ENCODE assay signal across 8 cellular contexts in the genomic region with DNA sequence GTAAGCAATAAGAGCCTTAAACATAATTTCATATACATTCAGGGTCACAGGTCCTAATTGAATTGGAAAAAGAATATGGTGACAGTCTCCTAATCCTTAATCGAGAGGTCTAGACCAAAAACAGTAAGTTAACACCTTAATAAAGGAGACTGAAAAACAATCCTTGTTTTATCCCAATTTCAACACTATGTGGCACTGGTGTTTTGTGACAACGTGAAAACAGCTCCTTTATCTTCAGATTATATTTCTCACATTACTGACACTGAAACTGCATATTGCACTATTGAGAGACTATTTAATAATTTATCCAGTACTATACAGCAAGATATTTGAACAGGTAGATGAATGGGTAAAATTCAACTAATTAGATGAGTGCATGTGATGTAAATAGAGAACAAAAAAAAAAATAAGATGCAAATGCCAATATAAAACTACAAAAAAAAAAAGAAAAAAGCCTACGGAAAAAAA. TPM values are rescaled to one million over a fixed set of nuclear protein-coding genes. Genes with fewer than 3 reads are reported as not detected.
DNase-seq lines count a peak whose midpoint lies in the region; ATAC-seq and TF ChIP-seq lines count a peak whose summit lies in the region.

No MANE protein-coding gene starts in this region.

- ATAC-seq in GM18505 (IDR thresholded peaks at IDR 0.05; ENCODE audit: unreplicated experiment): no peak
- no peak for ATAC-seq in HG03039 (IDR thresholded peaks at IDR 0.05; ENCODE audit: unreplicated experiment)

- TF ChIP-seq CTCF in MCF 10A (IDR thresholded peaks at IDR 0.05; ENCODE audit: unreplicated experiment) (peak; percentile 86), liver (IDR thresholded peaks at IDR 0.05; ENCODE audit: low read depth, low read length, missing input control) (peak; percentile 59)

- TF ChIP-seq POLR2A in GM18505 (IDR thresholded peaks at IDR 0.05; ENCODE audit: borderline replicate concordance, extremely low read depth, insufficient read depth, insufficient read length): no peak

- H3K36me3 Mint-ChIP-seq in MCF 10A (ENCODE audit: insufficient read depth, unreplicated experiment): peaks cover 54% of the 10 kb centered on the region

- no peak overlapping the region for H3K27ac Mint-ChIP-seq in MCF 10A (ENCODE audit: low read depth, unreplicated experiment)

- peak; percentile 90 to 94 for TF ChIP-seq RAD21 in liver (IDR thresholded peaks at IDR 0.05)

- no peak overlapping the region for H3K27ac ChIP-seq in liver (ENCODE audit: low read depth in 1 of 2, low read length in 2 of 2)

- no peak overlapping the region for H3K4me3 Mint-ChIP-seq in MCF 10A (ENCODE audit: unreplicated experiment)

- no TSS peak for BruUV-seq in MCF 10A (replicated peaks; lab: Mats Ljungman, UMichigan)

- peaks cover 7% of the 10 kb centered on the region for H3K9me3 Mint-ChIP-seq in MCF 10A (ENCODE audit: unreplicated experiment)

- H3K9ac ChIP-seq in liver (ENCODE audit: low read depth in 1 of 2, low read length in 2 of 2): no peak overlapping the region

- no peaks in the 10 kb centered on the region for H3K27me3 ChIP-seq in liver (ENCODE audit: control insufficient read depth in 4 of 4, insufficient read depth in 4 of 4, low read length in 3 of 4)

- peaks cover 28% of the 10 kb centered on the region for H3K4me1 Mint-ChIP-seq in MCF 10A (ENCODE audit: insufficient read depth, unreplicated experiment)

- DNase-seq in SIG-M5 treated with dmso at 0.1 percent for 504 hours (lab: John Stamatoyannopoulos, UW; ENCODE audit: unreplicated experiment): peak; percentile 22
- DNase-seq in SIG-M5 (lab: John Stamatoyannopoulos, UW): no peak
- DNase-seq in NCI-H1694 treated with DMSO at 0.1 percent for 48 hours (lab: John Stamatoyannopoulos, UW): peak; percentile 25
- DNase-seq in MCF 10A (ENCODE audit: unreplicated experiment): peak; percentile 74
- no peak for DNase-seq in cortex of kidney (lab: John Stamatoyannopoulos, UW)

- H3K36me3 ChIP-seq in liver (ENCODE audit: control insufficient read depth in 4 of 4, insufficient read depth in 3 of 4, low read depth in 1 of 4, low read length in 3 of 4): peaks cover 4 to 18% (median 15%) of the 10 kb centered on the region in 4 donors

- intact Hi-C loops in MCF 10A (cut with micrococcal nuclease): loop anchor here (1.0 to 10.0 kb wide), 8 partner anchors 35 to 519 kb away; a partner anchor contains a TSS

- no peak overlapping the region for H3K4me3 ChIP-seq in liver (ENCODE audit: low read depth in 1 of 3, low read length in 3 of 3)

- peaks cover 0 to 15% (median 12%) of the 10 kb centered on the region in 4 donors for H3K4me1 ChIP-seq in liver (ENCODE audit: control insufficient read depth in 4 of 4, insufficient read depth in 4 of 4, low read length in 3 of 4)

- H3K27me3 Mint-ChIP-seq in MCF 10A (ENCODE audit: insufficient read depth, unreplicated experiment): no peaks in the 10 kb centered on the region

- WGBS in liver: 35% methylated on average over 3 of the region's 3 CpGs

- POLR2A ChIA-PET in MCF 10A (lab: Yijun Ruan, JAX): interaction anchor here (0.8 to 14.0 kb wide), 20 partner anchors 9 to 304 kb away, joined by 3 to 176 read pairs (median 6); a partner anchor contains a TSS

- CTCF ChIA-PET in MCF 10A (lab: Yijun Ruan, JAX): interaction anchor here (0.5 to 3.6 kb wide), 50 partner anchors 9 to 688 kb away, joined by 3 to 36 read pairs (median 5); a partner anchor contains a TSS

- H3K9me3 ChIP-seq in liver (ENCODE audit: control insufficient read depth in 4 of 4, low read length in 3 of 4): no peaks in the 10 kb centered on the region

TF ChIP-seq in liver, 16 proteins besides CTCF, POLR2A, EP300 and RAD21:
- TF ChIP-seq FOXA2 (IDR thresholded peaks at IDR 0.05) (no peak), HNF4A (conservative IDR thresholded peaks at IDR 0.05) (no peak), NR2F2 (IDR thresholded peaks at IDR 0.05) (no peak), TAF1 (conservative IDR thresholded peaks at IDR 0.05) (no peak), RXRA (IDR thresholded peaks at IDR 0.05) (no peak), GABPA (IDR thresholded peaks at IDR 0.05 in 1 of 2, conservative IDR thresholded peaks at IDR 0.05 in 1 of 2) (no peak), HNF4G (IDR thresholded peaks at IDR 0.05) (no peak), EGR1 (IDR thresholded peaks at IDR 0.05; ENCODE audit: low read depth in 2 of 2) (no peak), FOXA1 (IDR thresholded peaks at IDR 0.05) (no peak), JUND (IDR thresholded peaks at IDR 0.05) (no peak), SP1 (IDR thresholded peaks at IDR 0.05) (no peak), YY1 (IDR thresholded peaks at IDR 0.05) (no peak)
- TF ChIP-seq, protein P1, sequence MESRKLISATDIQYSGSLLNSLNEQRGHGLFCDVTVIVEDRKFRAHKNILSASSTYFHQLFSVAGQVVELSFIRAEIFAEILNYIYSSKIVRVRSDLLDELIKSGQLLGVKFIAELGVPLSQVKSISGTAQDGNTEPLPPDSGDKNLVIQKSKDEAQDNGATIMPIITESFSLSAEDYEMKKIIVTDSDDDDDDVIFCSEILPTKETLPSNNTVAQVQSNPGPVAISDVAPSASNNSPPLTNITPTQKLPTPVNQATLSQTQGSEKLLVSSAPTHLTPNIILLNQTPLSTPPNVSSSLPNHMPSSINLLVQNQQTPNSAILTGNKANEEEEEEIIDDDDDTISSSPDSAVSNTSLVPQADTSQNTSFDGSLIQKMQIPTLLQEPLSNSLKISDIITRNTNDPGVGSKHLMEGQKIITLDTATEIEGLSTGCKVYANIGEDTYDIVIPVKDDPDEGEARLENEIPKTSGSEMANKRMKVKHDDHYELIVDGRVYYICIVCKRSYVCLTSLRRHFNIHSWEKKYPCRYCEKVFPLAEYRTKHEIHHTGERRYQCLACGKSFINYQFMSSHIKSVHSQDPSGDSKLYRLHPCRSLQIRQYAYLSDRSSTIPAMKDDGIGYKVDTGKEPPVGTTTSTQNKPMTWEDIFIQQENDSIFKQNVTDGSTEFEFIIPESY (IDR thresholded peaks at IDR 0.05): no peak
- TF ChIP-seq, protein P2, sequence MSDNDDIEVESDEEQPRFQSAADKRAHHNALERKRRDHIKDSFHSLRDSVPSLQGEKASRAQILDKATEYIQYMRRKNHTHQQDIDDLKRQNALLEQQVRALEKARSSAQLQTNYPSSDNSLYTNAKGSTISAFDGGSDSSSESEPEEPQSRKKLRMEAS (IDR thresholded peaks at IDR 0.05): no peak
- TF ChIP-seq, protein P3, sequence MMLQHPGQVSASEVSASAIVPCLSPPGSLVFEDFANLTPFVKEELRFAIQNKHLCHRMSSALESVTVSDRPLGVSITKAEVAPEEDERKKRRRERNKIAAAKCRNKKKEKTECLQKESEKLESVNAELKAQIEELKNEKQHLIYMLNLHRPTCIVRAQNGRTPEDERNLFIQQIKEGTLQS (IDR thresholded peaks at IDR 0.05): no peak
- TF ChIP-seq, protein P4, sequence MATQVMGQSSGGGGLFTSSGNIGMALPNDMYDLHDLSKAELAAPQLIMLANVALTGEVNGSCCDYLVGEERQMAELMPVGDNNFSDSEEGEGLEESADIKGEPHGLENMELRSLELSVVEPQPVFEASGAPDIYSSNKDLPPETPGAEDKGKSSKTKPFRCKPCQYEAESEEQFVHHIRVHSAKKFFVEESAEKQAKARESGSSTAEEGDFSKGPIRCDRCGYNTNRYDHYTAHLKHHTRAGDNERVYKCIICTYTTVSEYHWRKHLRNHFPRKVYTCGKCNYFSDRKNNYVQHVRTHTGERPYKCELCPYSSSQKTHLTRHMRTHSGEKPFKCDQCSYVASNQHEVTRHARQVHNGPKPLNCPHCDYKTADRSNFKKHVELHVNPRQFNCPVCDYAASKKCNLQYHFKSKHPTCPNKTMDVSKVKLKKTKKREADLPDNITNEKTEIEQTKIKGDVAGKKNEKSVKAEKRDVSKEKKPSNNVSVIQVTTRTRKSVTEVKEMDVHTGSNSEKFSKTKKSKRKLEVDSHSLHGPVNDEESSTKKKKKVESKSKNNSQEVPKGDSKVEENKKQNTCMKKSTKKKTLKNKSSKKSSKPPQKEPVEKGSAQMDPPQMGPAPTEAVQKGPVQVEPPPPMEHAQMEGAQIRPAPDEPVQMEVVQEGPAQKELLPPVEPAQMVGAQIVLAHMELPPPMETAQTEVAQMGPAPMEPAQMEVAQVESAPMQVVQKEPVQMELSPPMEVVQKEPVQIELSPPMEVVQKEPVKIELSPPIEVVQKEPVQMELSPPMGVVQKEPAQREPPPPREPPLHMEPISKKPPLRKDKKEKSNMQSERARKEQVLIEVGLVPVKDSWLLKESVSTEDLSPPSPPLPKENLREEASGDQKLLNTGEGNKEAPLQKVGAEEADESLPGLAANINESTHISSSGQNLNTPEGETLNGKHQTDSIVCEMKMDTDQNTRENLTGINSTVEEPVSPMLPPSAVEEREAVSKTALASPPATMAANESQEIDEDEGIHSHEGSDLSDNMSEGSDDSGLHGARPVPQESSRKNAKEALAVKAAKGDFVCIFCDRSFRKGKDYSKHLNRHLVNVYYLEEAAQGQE (IDR thresholded peaks at IDR 0.05): no peak

RNA-seq across cellular contexts. Expression of a gene that starts 34.1 kb away (rescaled TPM):
- 62.4 and 64.0 TPM in 2 replicates for total RNA-seq in MCF 10A (2022)
- 10 to 100 TPM; 20.7 to 26.8 TPM for total RNA-seq in liver
- 1 to 10 TPM; 3.9 to 5.3 TPM for polyA plus RNA-seq in liver

Comparison
In these comparisons a context has a peak if more than half of its experiments do, and no peak if none do; other contexts are left out.
1. DNase-seq: peak in SIG-M5 treated with dmso at 0.1 percent for 504 hours (single experiment), NCI-H1694 treated with DMSO at 0.1 percent for 48 hours (single experiment) and MCF 10A (single experiment); none in SIG-M5 (single experiment) and cortex of kidney (single experiment).